1 cellular context compared by ENCODE assay signal in the genomic region with DNA sequence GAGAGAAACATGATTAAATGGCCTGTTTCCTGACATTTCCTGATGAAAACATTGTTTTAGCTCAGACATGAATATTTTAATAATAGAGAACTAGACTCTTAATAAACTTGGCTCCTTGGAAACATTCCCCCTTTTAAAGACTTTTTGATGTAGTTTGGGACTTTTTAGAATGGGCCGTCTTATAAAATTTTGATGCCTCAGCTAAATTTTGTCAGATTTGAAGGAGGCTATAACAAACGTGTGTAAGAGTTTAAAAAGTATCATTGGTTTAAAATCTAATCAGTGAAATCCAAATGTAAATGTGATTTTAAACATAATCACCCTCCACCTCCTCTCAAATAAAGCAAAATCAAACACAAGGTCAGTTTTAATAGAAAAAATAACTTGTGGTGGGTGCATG.
TF ChIP-seq lines count a peak whose summit lies in the region.

No MANE protein-coding gene starts in this region.

TF ChIP-seq in SK-N-SH treated with all-trans-retinoic acid at 6 μM for 48 hours, 23 proteins besides CTCF, POLR2A, EP300 and RAD21 (continued from another document):
- TF ChIP-seq, protein P1, sequence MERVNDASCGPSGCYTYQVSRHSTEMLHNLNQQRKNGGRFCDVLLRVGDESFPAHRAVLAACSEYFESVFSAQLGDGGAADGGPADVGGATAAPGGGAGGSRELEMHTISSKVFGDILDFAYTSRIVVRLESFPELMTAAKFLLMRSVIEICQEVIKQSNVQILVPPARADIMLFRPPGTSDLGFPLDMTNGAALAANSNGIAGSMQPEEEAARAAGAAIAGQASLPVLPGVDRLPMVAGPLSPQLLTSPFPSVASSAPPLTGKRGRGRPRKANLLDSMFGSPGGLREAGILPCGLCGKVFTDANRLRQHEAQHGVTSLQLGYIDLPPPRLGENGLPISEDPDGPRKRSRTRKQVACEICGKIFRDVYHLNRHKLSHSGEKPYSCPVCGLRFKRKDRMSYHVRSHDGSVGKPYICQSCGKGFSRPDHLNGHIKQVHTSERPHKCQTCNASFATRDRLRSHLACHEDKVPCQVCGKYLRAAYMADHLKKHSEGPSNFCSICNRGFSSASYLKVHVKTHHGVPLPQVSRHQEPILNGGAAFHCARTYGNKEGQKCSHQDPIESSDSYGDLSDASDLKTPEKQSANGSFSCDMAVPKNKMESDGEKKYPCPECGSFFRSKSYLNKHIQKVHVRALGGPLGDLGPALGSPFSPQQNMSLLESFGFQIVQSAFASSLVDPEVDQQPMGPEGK (CRISPR knock-in tag; IDR thresholded peaks at IDR 0.05; ENCODE audit: borderline replicate concordance): no peak
- no peak for TF ChIP-seq ZFP3 (CRISPR knock-in tag; IDR thresholded peaks at IDR 0.05)
- TF ChIP-seq, protein P2, sequence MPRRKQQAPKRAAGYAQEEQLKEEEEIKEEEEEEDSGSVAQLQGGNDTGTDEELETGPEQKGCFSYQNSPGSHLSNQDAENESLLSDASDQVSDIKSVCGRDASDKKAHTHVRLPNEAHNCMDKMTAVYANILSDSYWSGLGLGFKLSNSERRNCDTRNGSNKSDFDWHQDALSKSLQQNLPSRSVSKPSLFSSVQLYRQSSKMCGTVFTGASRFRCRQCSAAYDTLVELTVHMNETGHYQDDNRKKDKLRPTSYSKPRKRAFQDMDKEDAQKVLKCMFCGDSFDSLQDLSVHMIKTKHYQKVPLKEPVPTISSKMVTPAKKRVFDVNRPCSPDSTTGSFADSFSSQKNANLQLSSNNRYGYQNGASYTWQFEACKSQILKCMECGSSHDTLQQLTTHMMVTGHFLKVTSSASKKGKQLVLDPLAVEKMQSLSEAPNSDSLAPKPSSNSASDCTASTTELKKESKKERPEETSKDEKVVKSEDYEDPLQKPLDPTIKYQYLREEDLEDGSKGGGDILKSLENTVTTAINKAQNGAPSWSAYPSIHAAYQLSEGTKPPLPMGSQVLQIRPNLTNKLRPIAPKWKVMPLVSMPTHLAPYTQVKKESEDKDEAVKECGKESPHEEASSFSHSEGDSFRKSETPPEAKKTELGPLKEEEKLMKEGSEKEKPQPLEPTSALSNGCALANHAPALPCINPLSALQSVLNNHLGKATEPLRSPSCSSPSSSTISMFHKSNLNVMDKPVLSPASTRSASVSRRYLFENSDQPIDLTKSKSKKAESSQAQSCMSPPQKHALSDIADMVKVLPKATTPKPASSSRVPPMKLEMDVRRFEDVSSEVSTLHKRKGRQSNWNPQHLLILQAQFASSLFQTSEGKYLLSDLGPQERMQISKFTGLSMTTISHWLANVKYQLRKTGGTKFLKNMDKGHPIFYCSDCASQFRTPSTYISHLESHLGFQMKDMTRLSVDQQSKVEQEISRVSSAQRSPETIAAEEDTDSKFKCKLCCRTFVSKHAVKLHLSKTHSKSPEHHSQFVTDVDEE (CRISPR knock-in tag; IDR thresholded peaks at IDR 0.05): no peak
- no peak for TF ChIP-seq ZNF70 (CRISPR knock-in tag; IDR thresholded peaks at IDR 0.05)
